9 cellular contexts compared by ENCODE assay signal in the genomic region with DNA sequence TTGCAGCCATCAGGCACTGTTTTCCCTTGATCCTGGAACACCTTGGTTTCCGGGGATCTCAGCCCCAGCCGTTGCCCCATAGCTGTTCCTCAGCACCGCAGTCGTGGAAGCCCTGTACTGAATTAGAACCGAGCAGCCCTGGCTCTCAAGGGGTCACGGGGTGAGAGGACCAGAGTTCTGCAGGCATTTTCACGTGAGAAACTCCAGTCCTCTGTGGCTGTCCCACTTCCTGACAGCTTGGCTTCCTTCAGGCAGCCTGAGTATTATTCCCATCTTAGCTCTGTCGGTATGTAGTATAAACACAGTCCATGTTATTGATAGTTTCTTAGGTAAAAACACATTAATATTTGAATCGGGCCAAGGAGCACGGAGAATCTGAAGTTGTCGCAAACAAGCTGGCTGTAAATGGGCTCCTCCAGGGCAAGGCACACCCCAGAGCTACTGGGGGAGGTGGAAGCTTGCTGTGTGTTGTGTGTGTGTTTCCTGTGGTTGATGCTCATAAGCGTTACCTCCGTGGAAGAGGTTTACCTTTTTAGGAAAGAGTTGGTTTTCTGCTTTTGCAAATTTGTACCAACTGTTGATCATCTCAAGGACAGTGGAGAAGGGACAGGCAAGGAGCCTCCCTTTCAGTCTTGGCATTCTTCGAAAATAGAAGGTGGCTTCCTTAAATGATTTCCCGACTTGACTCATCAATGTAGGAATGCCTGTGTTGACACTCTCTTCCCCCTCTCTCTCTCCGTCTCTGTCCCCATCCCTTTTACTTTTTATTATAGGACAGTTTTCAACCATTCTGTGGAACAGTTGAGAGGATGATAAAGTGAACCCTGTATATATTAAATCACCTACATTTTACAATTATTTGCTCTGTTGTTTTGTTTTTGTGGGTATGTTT.
A peak's percentile ranks its signal among the peaks of the same experiment; 100 is the strongest.
DNase-seq lines count a peak whose midpoint lies in the region; ATAC-seq, FAIRE-seq and TF ChIP-seq lines count a peak whose summit lies in the region.
"Had no signal": no experiment of that assay in that cellular context is flagged by ENCODE, and none has a peak within 500 bp of the region (broad histone marks: within the 10 kb centered on the region; RNA-seq: fewer than 3 reads in every experiment).

No MANE protein-coding gene starts in this region.

- H3K36me3 ChIP-seq in K562 (ENCODE audit: control insufficient read depth, insufficient read depth, low read length): peaks cover 4% of the 10 kb centered on the region; the same call in 2 of the 3 replicates

- CTCF ChIA-PET in K562 (lab: Yijun Ruan, JAX; ENCODE audit: low intra/inter-chr PET ratio): no interaction called here

- no TSS peak for BruUV-seq in K562 (replicated peaks; lab: Mats Ljungman, UMichigan)

- 81% methylated on average over 16 of the region's 16 CpGs for WGBS in K562 (ENCODE audit: insufficient coverage, low coverage, missing lambda C conversion rate)

- peaks cover 67% of the 10 kb centered on the region for H3K4me1 Mint-ChIP-seq in osteocyte (ENCODE audit: unreplicated experiment)

- H3K9ac ChIP-seq in K562 (ENCODE audit: insufficient read depth in 1 of 2, low read depth in 2 of 2, low read length in 2 of 2): peak overlapping the region in 1 of 2 experiments; percentile 19; a peak in 1 of 4 replicates

- H3K79me2 ChIP-seq in K562 (ENCODE audit: control insufficient read depth, insufficient read depth, low read length): no peaks in the 10 kb centered on the region; the same call in 2 of the 3 replicates

- H3K27ac ChIP-seq in K562 (ENCODE audit: extremely low read depth, low read depth, low read length): no peak overlapping the region

- no peak overlapping the region for H3K4me3 Mint-ChIP-seq in osteocyte (ENCODE audit: unreplicated experiment)

- DNase-seq in EL (peak; percentile 39), RPMI7951 (ENCODE audit: low read depth) (peak; percentile 76), K562 (ENCODE audit: extremely low read depth in 1 of 4, low spot score in 3 of 4) (no peak), osteocyte (ENCODE audit: extremely low spot score, unreplicated experiment) (no peak), HTR-8/SVneo (ENCODE audit: insufficient read length, low spot score) (no peak), DMS53 (lab: John Stamatoyannopoulos, UW) (no peak), nucleus accumbens (lab: John Stamatoyannopoulos, UW) (no peak)

- ATAC-seq in K562 (no peak), GM18867 (IDR thresholded peaks at IDR 0.05; ENCODE audit: unreplicated experiment) (no peak)

- intact Hi-C loops in K562 (cut with micrococcal nuclease): no loop called here

- POLR2A ChIA-PET in K562 (lab: Yijun Ruan, JAX): interaction anchor here (1.4 to 2.1 kb wide), 3 partner anchors 8 to 11 kb away, joined by 4 to 8 read pairs (median 5); no protein-coding TSS in a partner anchor

- H3K4me1 ChIP-seq in K562 (replicated peaks in 1 of 2; ENCODE audit: control insufficient read depth in 2 of 2, insufficient read depth in 2 of 2, low read length in 2 of 2): peaks cover 6 to 11% of the 10 kb centered on the region in 2 experiments; a peak in 2 of 5 replicates

- H4K20me1 ChIP-seq in K562 (replicated peaks; ENCODE audit: control insufficient read depth, insufficient read depth, low read length): no peaks in the 10 kb centered on the region; the same call in 1 of the 2 replicates

- no peak for TF ChIP-seq RAD21 in K562 (CRISPR knock-in tag; conservative IDR thresholded peaks at IDR 0.05 in 1 of 2, IDR thresholded peaks at IDR 0.05 in 1 of 2)

- peak; percentile 15 for FAIRE-seq in K562 (lab: Jason Lieb, UNC)
- FAIRE-seq in HTR-8/SVneo (lab: Jason Lieb, UNC): no peak

- TF ChIP-seq POLR2A in K562 (conservative IDR thresholded peaks at IDR 0.05): no peak

- in situ Hi-C loops in K562 (cut with MboI): no loop called here

- H3K27me3 ChIP-seq in K562 (ENCODE audit: control insufficient read depth in 2 of 2, insufficient read depth in 2 of 2, low read length in 2 of 2): no peaks in the 10 kb centered on the region

- H3K4me3 ChIP-seq in K562: no peak overlapping the region
- H3K4me3 ChIP-seq: skin epidermis had no signal

- peaks cover 6% of the 10 kb centered on the region for H3K36me3 Mint-ChIP-seq in osteocyte (ENCODE audit: unreplicated experiment)

- no peaks in the 10 kb centered on the region for H3K9me3 ChIP-seq in K562 (replicated peaks; ENCODE audit: control insufficient read depth, insufficient read depth, low read depth, low read length)

- no peak for TF ChIP-seq EP300 in K562 (IDR thresholded peaks at IDR 0.05; ENCODE audit: low read length)

- peak overlapping the region; percentile 88 for H3K27ac Mint-ChIP-seq in osteocyte (ENCODE audit: unreplicated experiment)

- TF ChIP-seq CTCF in K562 (IDR thresholded peaks at IDR 0.05 in 2 of 3, conservative IDR thresholded peaks at IDR 0.05 in 1 of 3; ENCODE audit: insufficient read depth in 2 of 3, low read depth in 1 of 3, low read length in 3 of 3): no peak
- TF ChIP-seq CTCF in osteocyte (IDR thresholded peaks at IDR 0.05): no peak

- no peak overlapping the region for H3K4me2 ChIP-seq in K562 (ENCODE audit: insufficient read depth, low read length)

- no peak overlapping the region for H2AFZ ChIP-seq in K562 (ENCODE audit: low read depth, low read length)

- no peaks in the 10 kb centered on the region for H3K9me1 ChIP-seq in K562 (ENCODE audit: control insufficient read depth, insufficient read depth, low read length)

- no peaks in the 10 kb centered on the region for H3K9me3 Mint-ChIP-seq in osteocyte (ENCODE audit: unreplicated experiment)

- no peaks in the 10 kb centered on the region for H3K27me3 Mint-ChIP-seq in osteocyte (ENCODE audit: unreplicated experiment)

TF ChIP-seq in K562, 482 proteins besides CTCF, POLR2A, EP300 and RAD21 (continues in another document):
- TF ChIP-seq ID3 (CRISPR knock-in tag; IDR thresholded peaks at IDR 0.05): no peak
- no peak for TF ChIP-seq ID3 (tag; IDR thresholded peaks at IDR 0.05)
- TF ChIP-seq TARDBP (IDR thresholded peaks at IDR 0.05): no peak
- no peak for TF ChIP-seq KDM4B (IDR thresholded peaks at IDR 0.05; ENCODE audit: borderline replicate concordance in 2 of 2, low read depth in 1 of 2)
- no peak for TF ChIP-seq E2F3 (CRISPR knock-in tag; IDR thresholded peaks at IDR 0.05)
- TF ChIP-seq, protein P1, sequence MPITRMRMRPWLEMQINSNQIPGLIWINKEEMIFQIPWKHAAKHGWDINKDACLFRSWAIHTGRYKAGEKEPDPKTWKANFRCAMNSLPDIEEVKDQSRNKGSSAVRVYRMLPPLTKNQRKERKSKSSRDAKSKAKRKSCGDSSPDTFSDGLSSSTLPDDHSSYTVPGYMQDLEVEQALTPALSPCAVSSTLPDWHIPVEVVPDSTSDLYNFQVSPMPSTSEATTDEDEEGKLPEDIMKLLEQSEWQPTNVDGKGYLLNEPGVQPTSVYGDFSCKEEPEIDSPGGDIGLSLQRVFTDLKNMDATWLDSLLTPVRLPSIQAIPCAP (CRISPR knock-in tag; IDR thresholded peaks at IDR 0.05; ENCODE audit: borderline replicate concordance): no peak
- no peak for TF ChIP-seq PHF8 (IDR thresholded peaks at IDR 0.05; ENCODE audit: borderline replicate concordance, low read length)
- no peak for TF ChIP-seq NR3C1 (CRISPR knock-in tag; IDR thresholded peaks at IDR 0.05)
- TF ChIP-seq TRIM25 (IDR thresholded peaks at IDR 0.05; ENCODE audit: borderline replicate concordance): no peak
- no peak for TF ChIP-seq DACH1 (IDR thresholded peaks at IDR 0.05; ENCODE audit: partially characterized antibody)
- no peak for TF ChIP-seq RFX7 (CRISPR knock-in tag; IDR thresholded peaks at IDR 0.05)
- no peak for TF ChIP-seq ZNF518B (CRISPR knock-in tag; IDR thresholded peaks at IDR 0.05)
- TF ChIP-seq ZNF239 (CRISPR knock-in tag; IDR thresholded peaks at IDR 0.05): no peak
- TF ChIP-seq EP400 (IDR thresholded peaks at IDR 0.05): no peak

Comparison
In these comparisons a context has a peak if more than half of its experiments do, and no peak if none do; other contexts are left out.
1. DNase-seq: peak in EL (single experiment) and RPMI7951 (single experiment); none in K562 (0 of 4), osteocyte (single experiment), HTR-8/SVneo (single experiment), DMS53 (single experiment) and nucleus accumbens (0 of 56).